In genomic region chr5:40853632-40854192, GRCh38 we compare ENCODE assay signal across 1 cellular context.
A peak's percentile ranks its signal among the peaks of the same experiment; 100 is the strongest.
TF ChIP-seq lines count a peak whose summit lies in the region.

No MANE protein-coding gene starts in this region.

TF ChIP-seq in K562, 482 proteins besides CTCF, POLR2A, EP300 and RAD21:
- no peak for TF ChIP-seq HNRNPUL1 (IDR thresholded peaks at IDR 0.05; ENCODE audit: low read length)
- TF ChIP-seq ZNF121 (CRISPR knock-in tag; conservative IDR thresholded peaks at IDR 0.05) = no peak
- no peak for TF ChIP-seq ZNF253 (CRISPR knock-in tag; conservative IDR thresholded peaks at IDR 0.05)
- TF ChIP-seq MEIS2 (IDR thresholded peaks at IDR 0.05; ENCODE audit: partially characterized antibody) = peak; percentile 69
- TF ChIP-seq PRMT5 (CRISPR knock-in tag; IDR thresholded peaks at IDR 0.05) = no peak
- TF ChIP-seq ZNF644 (tag; IDR thresholded peaks at IDR 0.05; ENCODE audit: low read depth) = no peak
- no peak for TF ChIP-seq ZNF449 (CRISPR knock-in tag; IDR thresholded peaks at IDR 0.05)
- TF ChIP-seq SLC30A9 (CRISPR knock-in tag; IDR thresholded peaks at IDR 0.05) = no peak
- no peak for TF ChIP-seq PBX2 (CRISPR knock-in tag; IDR thresholded peaks at IDR 0.05; ENCODE audit: low read depth)
- peak; percentile 52 for TF ChIP-seq PBX2 (tag; conservative IDR thresholded peaks at IDR 0.05; ENCODE audit: low read depth)
- 0 out of 2 replicates have a peak, but pooled peaks have one; percentile 17 for TF ChIP-seq CTBP1 (IDR thresholded peaks at IDR 0.05; ENCODE audit: borderline replicate concordance)
- TF ChIP-seq NFIX (CRISPR knock-in tag; IDR thresholded peaks at IDR 0.05; ENCODE audit: low read depth) = no peak
- TF ChIP-seq ZNF316 (IDR thresholded peaks at IDR 0.05) = no peak
- peak; percentile 35; the same call in 1 of the 2 replicates for TF ChIP-seq PKNOX1 (IDR thresholded peaks at IDR 0.05)
- TF ChIP-seq CBFA2T2 (conservative IDR thresholded peaks at IDR 0.05) = no peak
- TF ChIP-seq NFIC (IDR thresholded peaks at IDR 0.05) = peak; percentile 78
- TF ChIP-seq NFATC3 (IDR thresholded peaks at IDR 0.05) = no peak
